8 cellular contexts compared by ENCODE assay signal in the genomic region with DNA sequence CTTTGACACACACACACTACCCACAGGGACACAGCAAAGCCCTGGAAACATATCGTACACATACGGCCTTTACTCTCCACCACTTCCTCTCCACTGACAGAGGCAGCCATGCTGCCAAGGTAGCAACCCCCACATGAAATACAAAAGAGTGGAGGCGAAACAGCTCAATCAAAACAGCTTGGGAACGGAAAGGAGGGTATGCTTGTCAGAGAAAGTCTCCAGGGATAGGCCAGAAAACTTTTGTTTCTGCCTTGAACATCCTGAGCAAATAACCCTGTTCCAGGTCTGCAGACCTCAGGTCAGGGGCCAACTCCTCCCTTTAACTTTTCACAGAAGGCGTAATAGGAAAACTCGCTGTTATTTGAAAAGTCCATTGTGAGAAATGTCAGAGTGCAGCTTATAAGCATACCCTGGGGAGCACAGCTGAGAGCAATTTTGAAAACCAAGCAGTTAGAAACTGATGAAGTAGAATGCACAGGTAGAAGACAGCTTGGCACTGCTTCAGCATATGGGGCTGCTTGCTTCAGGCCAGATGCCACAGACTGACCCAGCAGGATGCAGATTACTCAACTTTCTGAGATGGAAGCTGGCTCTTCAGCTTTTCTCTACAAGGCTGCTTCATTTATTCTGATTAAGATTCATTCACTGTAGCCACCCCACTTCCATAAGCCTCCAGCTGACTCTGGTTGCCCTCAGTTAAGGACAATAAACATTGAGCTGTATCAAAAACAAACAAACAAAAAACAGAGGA. TPM values are rescaled to one million over a fixed set of nuclear protein-coding genes. Genes with fewer than 3 reads are reported as not detected.
DNase-seq lines count a peak whose midpoint lies in the region; ATAC-seq and TF ChIP-seq lines count a peak whose summit lies in the region.

No MANE protein-coding gene starts in this region.

- POLR2A ChIA-PET in AG04450 (lab: Yijun Ruan, JAX): interaction anchor here (1.1 to 1.7 kb wide), 2 partner anchors 17 to 18 kb away, joined by 4 to 5 read pairs; partner anchors contain the start of genes KIAA0319L and NCDN

- H3K36me3 ChIP-seq in Peyer's patch: peaks cover 0 to 9% (median 0%) of the 10 kb centered on the region in 3 donors
- no peaks in the 10 kb centered on the region for H3K36me3 ChIP-seq in effector memory CD4-positive, alpha-beta T cell (ENCODE audit: control insufficient read depth, insufficient read depth, low read length)

- H3K4me1 ChIP-seq in Peyer's patch: peaks cover 0 to 25% (median 7%) of the 10 kb centered on the region in 4 donors
- H3K4me1 ChIP-seq in effector memory CD4-positive, alpha-beta T cell (ENCODE audit: control insufficient read depth, insufficient read depth, low read length, poor library complexity, severe bottlenecking): peaks cover 21% of the 10 kb centered on the region

- no peak for TF ChIP-seq POLR2A in Peyer's patch (IDR thresholded peaks at IDR 0.05)

- TF ChIP-seq CTCF in AG04450 (IDR thresholded peaks at IDR 0.05; ENCODE audit: low read depth, low read length): no peak
- no peak for TF ChIP-seq CTCF in Peyer's patch (IDR thresholded peaks at IDR 0.05)

- CTCF ChIA-PET in AG04450 (lab: Charles Lee): interaction anchor here (0.6 to 1.8 kb wide), 3 partner anchors 89 to 798 kb away, joined by 3 to 7 read pairs (median 4); no protein-coding TSS in a partner anchor

- no peak for DNase-seq in AG04450 (ENCODE audit: low read depth, low spot score)
- peak in 1 of 3 donors; percentile 40 for DNase-seq in Peyer's patch
- peak in 1 of 3 donors; percentile 13 for DNase-seq in effector memory CD4-positive, alpha-beta T cell
- DNase-seq in sciatic nerve (ENCODE audit: low spot score): no peak
- no peak for DNase-seq in OCI-M2 (lab: John Stamatoyannopoulos, UW; ENCODE audit: unreplicated experiment)
- DNase-seq in stimulated activated CD4-positive, alpha-beta T cell treated with anti-CD3 and anti-CD28 coated beads, Interleukin-4, amount 100 ng/mL, for 1 hour: no peak

- intact Hi-C loops in sciatic nerve (cut with DNase I): no loop called here

- H3K27me3 ChIP-seq in AG04450 (ENCODE audit: control insufficient read depth, insufficient read depth, low read length) (no peaks in the 10 kb centered on the region), Peyer's patch (no peaks in the 10 kb centered on the region)
- no peaks in the 10 kb centered on the region for H3K27me3 ChIP-seq in effector memory CD4-positive, alpha-beta T cell (replicated peaks; ENCODE audit: control insufficient read depth, insufficient read depth, low read length, poor library complexity, severe bottlenecking)

- H3K27ac ChIP-seq in AG04450 (ENCODE audit: low read depth, low read length): peak overlapping the region; percentile 84
- H3K27ac ChIP-seq in Peyer's patch: peak overlapping the region; percentile 42 to 48 (median 46)
- H3K27ac ChIP-seq in effector memory CD4-positive, alpha-beta T cell (ENCODE audit: insufficient read depth, low read length, poor library complexity, severe bottlenecking): peak overlapping the region; percentile 57

- peak; percentile 37 for ATAC-seq in GM21381 (IDR thresholded peaks at IDR 0.05; ENCODE audit: unreplicated experiment)
- peak; percentile 83 for ATAC-seq in sciatic nerve
- no peak for ATAC-seq in GM21367 (IDR thresholded peaks at IDR 0.05; ENCODE audit: unreplicated experiment)

- H3K9me3 ChIP-seq in AG04450 (ENCODE audit: control insufficient read depth, insufficient read depth, low read length) (no peaks in the 10 kb centered on the region), Peyer's patch (no peaks in the 10 kb centered on the region)
- H3K9me3 ChIP-seq in effector memory CD4-positive, alpha-beta T cell (ENCODE audit: control insufficient read depth, low read length): no peaks in the 10 kb centered on the region

- H3K4me3 ChIP-seq in AG04450 (ENCODE audit: low read depth, low read length) (no peak overlapping the region; the same call in 1 of the 2 replicates), Peyer's patch (no peak overlapping the region)
- H3K4me3 ChIP-seq in effector memory CD4-positive, alpha-beta T cell (ENCODE audit: insufficient read depth, low read depth, low read length, poor library complexity, severe bottlenecking): no peak overlapping the region

RNA-seq across cellular contexts. Expression of gene KIAA0319L, which starts 18.0 kb away (rescaled TPM):
- polyA plus RNA-seq in AG04450 (2011; rRNA removed): 53.2 and 69.5 TPM in 2 replicates
- polyA minus RNA-seq in AG04450 (2011; rRNA and poly(A)+ RNA removed): 62.4 and 63.7 TPM in 2 replicates
- 100 to 1,000 TPM in 3 of 4 donors, 10 to 100 TPM in 1; 88.3 to 143 (median 129) TPM for total RNA-seq in Peyer's patch
- 66.9 TPM for total RNA-seq in sciatic nerve

RNA-seq across cellular contexts. Expression of gene NCDN, which starts 18.4 kb away (rescaled TPM):
- 16.7 and 22.6 TPM in 2 replicates for polyA plus RNA-seq in AG04450 (2011; rRNA removed)
- 18.3 and 26.8 TPM in 2 replicates for polyA minus RNA-seq in AG04450 (2011; rRNA and poly(A)+ RNA removed)
- 10 to 100 TPM in 3 of 4 donors, 1 to 10 TPM in 1; 6.3 to 15.3 (median 13.2) TPM for total RNA-seq in Peyer's patch
- total RNA-seq in sciatic nerve: 28.6 TPM

RNA-seq across cellular contexts. Expression of gene TFAP2E, which starts 33.9 kb away (rescaled TPM):
- polyA plus RNA-seq in AG04450 (2011; rRNA removed): 0.05 and 0.06 TPM in 2 replicates
- polyA minus RNA-seq in AG04450 (2011; rRNA and poly(A)+ RNA removed): not detected in 2 replicates
- 1 to 10 TPM in 1 of 4 donors, not detected in 3; 1.4 TPM for total RNA-seq in Peyer's patch
- total RNA-seq in sciatic nerve: 3.4 TPM
